8 cellular contexts compared by ENCODE assay signal in genomic region chrX:119698835-119699234, GRCh38. TPM values are rescaled to one million over a fixed set of nuclear protein-coding genes. Genes with fewer than 3 reads are reported as not detected.
DNase-seq lines count a peak whose midpoint lies in the region; ATAC-seq and TF ChIP-seq lines count a peak whose summit lies in the region.

No MANE protein-coding gene starts in this region.

- peaks cover 9% of the 10 kb centered on the region for H3K4me1 ChIP-seq in Loucy (ENCODE audit: insufficient read depth, low read length, poor library complexity, severe bottlenecking)
- no peaks in the 10 kb centered on the region for H3K4me1 ChIP-seq in thoracic aorta (ENCODE audit: control insufficient read depth in 1 of 2, low read depth in 2 of 2)

- peaks cover 10% of the 10 kb centered on the region; the same call in 1 of the 2 replicates for H3K79me2 ChIP-seq in Loucy (ENCODE audit: insufficient read depth, low read length)
- H3K79me2 ChIP-seq in SU-DHL-6 (ENCODE audit: insufficient read depth, low read length), result no peaks in the 10 kb centered on the region

- H3K9ac ChIP-seq in Loucy (ENCODE audit: low read depth, low read length, poor library complexity, severe bottlenecking), result no peak overlapping the region
- no peak overlapping the region for H3K9ac ChIP-seq in SU-DHL-6 (ENCODE audit: low read length)

- no peaks in the 10 kb centered on the region for H3K9me3 Mint-ChIP-seq in activated naive CD8-positive, alpha-beta T cell treated with anti-CD3 and anti-CD28 coated beads, Interleukin-2, amount 10 ng/mL, durations not matched to agents 7 days and 5 days
- no peaks in the 10 kb centered on the region for H3K9me3 Mint-ChIP-seq in activated naive CD8-positive, alpha-beta T cell treated with anti-CD3 and anti-CD28 coated beads for 36 hours
- no peaks in the 10 kb centered on the region for H3K9me3 Mint-ChIP-seq in T-helper 2 cell treated with Interferon-gamma antibody and Interleukin-4, amounts not matched to agents 5 μg/mL and 100 μg/mL, for 36 hours

- peak; percentile 61 for TF ChIP-seq CTCF in Loucy (conservative IDR thresholded peaks at IDR 0.05; ENCODE audit: low read length)
- TF ChIP-seq CTCF in SU-DHL-6 (IDR thresholded peaks at IDR 0.05; ENCODE audit: insufficient read depth, low read length, poor library complexity, severe bottlenecking), result peak; percentile 39
- peak; percentile 17 for TF ChIP-seq CTCF in thoracic aorta (IDR thresholded peaks at IDR 0.05)

- H3K27me3 ChIP-seq in Loucy (ENCODE audit: insufficient read depth, low read length, poor library complexity, severe bottlenecking), result no peaks in the 10 kb centered on the region
- H3K27me3 ChIP-seq in SU-DHL-6 (ENCODE audit: low read length), result no peaks in the 10 kb centered on the region
- H3K27me3 ChIP-seq in thoracic aorta (replicated peaks; ENCODE audit: insufficient read depth), result no peaks in the 10 kb centered on the region

- peak; percentile 36 for ATAC-seq in activated naive CD8-positive, alpha-beta T cell treated with anti-CD3 and anti-CD28 coated beads, Interleukin-2, amount 10 ng/mL, durations not matched to agents 7 days and 5 days (ENCODE audit: low read depth)
- ATAC-seq in thoracic aorta (ENCODE audit: insufficient number of reproducible peaks, low FRiP score, low read depth), result no peak

- H3K27ac ChIP-seq in SU-DHL-6 (ENCODE audit: low read depth, low read length) (no peak overlapping the region), thoracic aorta (no peak overlapping the region)

- H3K9me2 ChIP-seq in Loucy (replicated peaks; ENCODE audit: low read depth, low read length) (no peaks in the 10 kb centered on the region), SU-DHL-6 (replicated peaks; ENCODE audit: insufficient read depth, low read length) (no peaks in the 10 kb centered on the region)

- H3K4me1 Mint-ChIP-seq in activated naive CD8-positive, alpha-beta T cell treated with anti-CD3 and anti-CD28 coated beads, Interleukin-2, amount 10 ng/mL, durations not matched to agents 7 days and 5 days, result peaks cover 7% of the 10 kb centered on the region
- peaks cover 2% of the 10 kb centered on the region for H3K4me1 Mint-ChIP-seq in activated naive CD8-positive, alpha-beta T cell treated with anti-CD3 and anti-CD28 coated beads for 36 hours
- H3K4me1 Mint-ChIP-seq in T-helper 2 cell treated with Interferon-gamma antibody and Interleukin-4, amounts not matched to agents 5 μg/mL and 100 μg/mL, for 36 hours (ENCODE audit: low read depth), result peaks cover 7% of the 10 kb centered on the region

- H3K27me3 Mint-ChIP-seq in activated naive CD8-positive, alpha-beta T cell treated with anti-CD3 and anti-CD28 coated beads, Interleukin-2, amount 10 ng/mL, durations not matched to agents 7 days and 5 days, result peaks cover 2% of the 10 kb centered on the region
- no peaks in the 10 kb centered on the region for H3K27me3 Mint-ChIP-seq in activated naive CD8-positive, alpha-beta T cell treated with anti-CD3 and anti-CD28 coated beads for 36 hours
- no peaks in the 10 kb centered on the region for H3K27me3 Mint-ChIP-seq in T-helper 2 cell treated with Interferon-gamma antibody and Interleukin-4, amounts not matched to agents 5 μg/mL and 100 μg/mL, for 36 hours (ENCODE audit: low read depth)

- H3K27ac Mint-ChIP-seq in activated naive CD8-positive, alpha-beta T cell treated with anti-CD3 and anti-CD28 coated beads, Interleukin-2, amount 10 ng/mL, durations not matched to agents 7 days and 5 days, result no peak overlapping the region
- H3K27ac Mint-ChIP-seq in activated naive CD8-positive, alpha-beta T cell treated with anti-CD3 and anti-CD28 coated beads for 36 hours, result no peak overlapping the region
- no peak overlapping the region for H3K27ac Mint-ChIP-seq in T-helper 2 cell treated with Interferon-gamma antibody and Interleukin-4, amounts not matched to agents 5 μg/mL and 100 μg/mL, for 36 hours

- H4K20me1 ChIP-seq in Loucy (ENCODE audit: insufficient read depth, low read length, poor library complexity, severe bottlenecking) (no peaks in the 10 kb centered on the region), SU-DHL-6 (ENCODE audit: low read depth, low read length) (no peaks in the 10 kb centered on the region)

- H3F3A ChIP-seq in Loucy (ENCODE audit: low read depth), result no peaks in the 10 kb centered on the region
- H3F3A ChIP-seq in SU-DHL-6 (ENCODE audit: insufficient read depth), result no peaks in the 10 kb centered on the region

- DNase-seq in activated naive CD8-positive, alpha-beta T cell treated with anti-CD3 and anti-CD28 coated beads, Interleukin-2, amount 10 ng/mL, durations not matched to agents 7 days and 5 days, result no peak
- no peak for DNase-seq in activated naive CD8-positive, alpha-beta T cell treated with anti-CD3 and anti-CD28 coated beads for 36 hours
- DNase-seq in globus pallidus (ENCODE audit: low spot score) (peak; percentile 20), thoracic aorta (ENCODE audit: low spot score) (no peak), germinal center (ENCODE audit: low spot score) (no peak)
- no peak for DNase-seq in T-helper 2 cell treated with Interferon-gamma antibody and Interleukin-4, amounts not matched to agents 5 μg/mL and 100 μg/mL, for 36 hours (ENCODE audit: low spot score)

- H3K4me3 ChIP-seq in Loucy (ENCODE audit: low read length, poor library complexity, severe bottlenecking), result no peak overlapping the region
- no peak overlapping the region for H3K4me3 ChIP-seq in SU-DHL-6 (ENCODE audit: insufficient read depth, low read length, poor library complexity, severe bottlenecking)
- H3K4me3 ChIP-seq in thoracic aorta, result no peak overlapping the region

- POLR2A ChIA-PET in activated naive CD8-positive, alpha-beta T cell treated with anti-CD3 and anti-CD28 coated beads, Interleukin-2, amount 10 ng/mL, durations not matched to agents 7 days and 5 days (lab: Charles Lee), result no interaction called here

- no peak overlapping the region for H3K4me3 Mint-ChIP-seq in activated naive CD8-positive, alpha-beta T cell treated with anti-CD3 and anti-CD28 coated beads, Interleukin-2, amount 10 ng/mL, durations not matched to agents 7 days and 5 days
- H3K4me3 Mint-ChIP-seq in activated naive CD8-positive, alpha-beta T cell treated with anti-CD3 and anti-CD28 coated beads for 36 hours, result no peak overlapping the region
- H3K4me3 Mint-ChIP-seq in T-helper 2 cell treated with Interferon-gamma antibody and Interleukin-4, amounts not matched to agents 5 μg/mL and 100 μg/mL, for 36 hours, result no peak overlapping the region

- H3K9me3 ChIP-seq in Loucy (ENCODE audit: insufficient read depth, low read depth, low read length) (no peaks in the 10 kb centered on the region), SU-DHL-6 (ENCODE audit: insufficient read depth, low read length) (no peaks in the 10 kb centered on the region), thoracic aorta (no peaks in the 10 kb centered on the region)

- H2AFZ ChIP-seq in Loucy (ENCODE audit: low read length), result no peak overlapping the region
- H2AFZ ChIP-seq in SU-DHL-6 (ENCODE audit: low read depth, low read length, severe bottlenecking), result no peak overlapping the region

- H3K36me3 ChIP-seq in Loucy (ENCODE audit: insufficient read depth, low read length) (no peaks in the 10 kb centered on the region), SU-DHL-6 (ENCODE audit: low read length) (no peaks in the 10 kb centered on the region), thoracic aorta (no peaks in the 10 kb centered on the region)

- H3K4me2 ChIP-seq in Loucy (ENCODE audit: low read depth, low read length, poor library complexity, severe bottlenecking), result no peak overlapping the region
- H3K4me2 ChIP-seq in SU-DHL-6 (ENCODE audit: low read depth, low read length, poor library complexity, severe bottlenecking), result no peak overlapping the region

- no peaks in the 10 kb centered on the region for H3K36me3 Mint-ChIP-seq in activated naive CD8-positive, alpha-beta T cell treated with anti-CD3 and anti-CD28 coated beads, Interleukin-2, amount 10 ng/mL, durations not matched to agents 7 days and 5 days
- no peaks in the 10 kb centered on the region for H3K36me3 Mint-ChIP-seq in activated naive CD8-positive, alpha-beta T cell treated with anti-CD3 and anti-CD28 coated beads for 36 hours
- H3K36me3 Mint-ChIP-seq in T-helper 2 cell treated with Interferon-gamma antibody and Interleukin-4, amounts not matched to agents 5 μg/mL and 100 μg/mL, for 36 hours (ENCODE audit: low read depth), result no peaks in the 10 kb centered on the region

RNA-seq across cellular contexts. Expression of gene SEPTIN6, which starts 5.9 kb away (rescaled TPM):
- total RNA-seq in activated naive CD8-positive, alpha-beta T cell treated with anti-CD3 and anti-CD28 coated beads, Interleukin-2, amount 10 ng/mL, durations not matched to agents 7 days and 5 days, result 100 to 1,000 TPM; 257 to 274 TPM
- 100 to 1,000 TPM; 187 to 202 TPM for total RNA-seq in activated naive CD8-positive, alpha-beta T cell treated with anti-CD3 and anti-CD28 coated beads for 36 hours
- total RNA-seq in thoracic aorta, result 10 to 100 TPM in 1 of 2 donors, 1 to 10 TPM in 1; 9.3 to 25.5 TPM

RNA-seq across cellular contexts. Expression of gene SOWAHD, which starts 59.6 kb away (rescaled TPM):
- total RNA-seq in activated naive CD8-positive, alpha-beta T cell treated with anti-CD3 and anti-CD28 coated beads, Interleukin-2, amount 10 ng/mL, durations not matched to agents 7 days and 5 days, result 1 to 10 TPM; 1.7 to 2.1 TPM
- under 1 TPM; 0.14 to 0.18 TPM for total RNA-seq in activated naive CD8-positive, alpha-beta T cell treated with anti-CD3 and anti-CD28 coated beads for 36 hours
- total RNA-seq in thoracic aorta, result not detected

Comparison
In these comparisons a context has a peak if more than half of its experiments do, and no peak if none do; other contexts are left out.
1. RNA of gene SEPTIN6, which starts 5.9 kb away (total RNA-seq): 257 to 274 TPM in activated naive CD8-positive, alpha-beta T cell treated with anti-CD3 and anti-CD28 coated beads, Interleukin-2, amount 10 ng/mL, durations not matched to agents 7 days and 5 days and 187 to 202 TPM in activated naive CD8-positive, alpha-beta T cell treated with anti-CD3 and anti-CD28 coated beads for 36 hours; 9.3 to 25.5 TPM in thoracic aorta; every median in the first group is over 4 times any median in the second.
2. Peak in every context shown above with its lines, with median percentiles within 50 percentile points of each other: CTCF ChIP-seq.